In the genomic region with DNA sequence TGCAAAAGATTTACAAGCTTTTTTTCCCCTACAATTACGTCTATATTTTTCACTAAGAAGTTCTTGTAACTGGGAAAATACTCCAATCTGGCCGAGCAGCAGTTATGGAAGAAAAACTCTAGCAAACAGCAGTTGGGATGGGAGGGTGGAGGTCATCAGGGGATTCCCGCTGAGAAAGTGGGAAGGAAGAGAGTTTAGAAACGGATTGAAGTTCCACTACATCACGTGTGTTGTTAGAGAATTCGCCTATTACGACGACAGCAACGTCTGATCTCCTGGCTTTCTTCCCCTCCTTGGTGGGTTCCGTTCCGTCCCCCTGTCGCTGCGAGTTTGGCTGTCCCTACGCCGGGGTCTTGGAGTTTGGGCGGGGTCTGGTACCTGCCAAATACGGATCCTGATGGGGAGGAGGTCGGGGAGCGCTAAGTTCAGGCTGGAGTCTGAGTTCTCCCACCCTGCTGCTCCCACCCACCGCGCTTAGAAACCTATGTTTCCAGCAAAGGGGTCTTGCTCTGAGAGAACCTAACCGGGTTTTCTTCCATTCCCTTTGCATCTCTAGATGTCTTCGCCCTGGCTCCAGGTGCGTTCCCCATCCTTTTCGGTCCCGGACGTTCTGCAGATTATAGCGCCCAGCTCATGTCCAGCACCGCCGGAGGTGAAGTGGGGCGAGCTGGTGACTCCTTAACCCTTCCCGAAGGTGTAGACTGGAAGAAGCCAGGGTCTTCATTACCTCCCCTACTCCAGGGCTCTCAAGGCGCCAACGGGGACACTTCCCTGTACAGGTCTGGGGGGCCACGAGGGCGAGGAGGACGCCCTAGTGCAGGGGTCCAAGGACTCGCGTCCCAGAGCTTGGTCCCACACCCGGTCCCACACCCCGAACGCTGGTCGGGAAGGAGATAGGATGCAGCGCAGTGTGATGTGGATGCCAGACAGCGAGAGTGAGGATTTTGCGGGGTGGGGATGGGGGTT, we compare ENCODE assay signal across 10 cellular contexts. TPM values are rescaled to one million over a fixed set of nuclear protein-coding genes. Genes with fewer than 3 reads are reported as not detected.
DNase-seq lines count a peak whose midpoint lies in the region; ATAC-seq and TF ChIP-seq lines count a peak whose summit lies in the region.
"Had no signal": no experiment of that assay in that cellular context is flagged by ENCODE, and none has a peak within 500 bp of the region (broad histone marks: within the 10 kb centered on the region; RNA-seq: fewer than 3 reads in every experiment).

No MANE protein-coding gene starts in this region.

- H3K9ac ChIP-seq in fibroblast of lung (ENCODE audit: insufficient read depth, low read length) (peak overlapping the region; percentile 22), neuronal stem cell (ENCODE audit: low read depth, low read length, poor library complexity) (peak overlapping the region; percentile 97)

- H3K36me3 ChIP-seq in RWPE2 (ENCODE audit: low read depth) (no peaks in the 10 kb centered on the region), fibroblast of lung (ENCODE audit: control insufficient read depth, insufficient read depth, low read length) (peaks cover 1% of the 10 kb centered on the region), neuronal stem cell (replicated peaks in 1 of 2; ENCODE audit: control insufficient read depth in 2 of 2, insufficient read depth in 2 of 2, low read length in 2 of 2) (no peaks in the 10 kb centered on the region)

- peak overlapping the region; percentile 35 for H3K23ac ChIP-seq in neuronal stem cell (ENCODE audit: low read depth, low read length, poor library complexity)

- H3K79me1 ChIP-seq in neuronal stem cell (ENCODE audit: low read depth, low read length) = no peaks in the 10 kb centered on the region

- ATAC-seq in RWPE2 (ENCODE audit: low read depth) (peak; percentile 23; the same call in 2 of the 3 replicates), GM21825 (IDR thresholded peaks at IDR 0.05; ENCODE audit: unreplicated experiment) (no peak), GM21367 (IDR thresholded peaks at IDR 0.05; ENCODE audit: unreplicated experiment) (no peak), HG03460 (IDR thresholded peaks at IDR 0.05; ENCODE audit: unreplicated experiment) (no peak)

- no peak overlapping the region for H2BK5ac ChIP-seq in neuronal stem cell (ENCODE audit: low read length)

- no peak overlapping the region for H2BK120ac ChIP-seq in neuronal stem cell (ENCODE audit: low read depth, low read length)

- peak overlapping the region; percentile 4 for H3K14ac ChIP-seq in neuronal stem cell (ENCODE audit: low read length)

- H3K79me2 ChIP-seq in fibroblast of lung (ENCODE audit: control insufficient read depth, insufficient read depth, low read length) = peaks cover 13% of the 10 kb centered on the region

- peak overlapping the region; percentile 84 for H3K4me3 ChIP-seq in AG09309 (ENCODE audit: control insufficient read depth, low read depth, low read length)
- H3K4me3 ChIP-seq in RWPE2 (ENCODE audit: severe bottlenecking) = peak overlapping the region; percentile 36
- peak overlapping the region; percentile 11 to 78 (median 47) for H3K4me3 ChIP-seq in fibroblast of lung (replicated peaks in 1 of 4; ENCODE audit: control extremely low read depth in 1 of 4, insufficient read depth in 1 of 4, low read depth in 3 of 4, low read length in 4 of 4)
- H3K4me3 ChIP-seq in neuronal stem cell (ENCODE audit: low read length in 2 of 2) = peak overlapping the region; percentile 55 to 94

- H3K27me3 ChIP-seq in RWPE2 (ENCODE audit: insufficient read depth, poor library complexity, severe bottlenecking) (peaks cover 5% of the 10 kb centered on the region), fibroblast of lung (ENCODE audit: control insufficient read depth, insufficient read depth, low read length) (no peaks in the 10 kb centered on the region), neuronal stem cell (ENCODE audit: control insufficient read depth in 3 of 3, insufficient read depth in 3 of 3, low read depth in 1 of 3, low read length in 3 of 3) (peaks cover 0 to 56% (median 21%) of the 10 kb centered on the region in 3 experiments)

- WGBS in neuronal stem cell (ENCODE audit: extremely low coverage in 2 of 2, insufficient read length in 2 of 2, insufficient replicate concordance in 1 of 2), 2 donors = no CpG with 5 or more reads among the region's 46 CpGs

- TF ChIP-seq CTCF in AG09309 (IDR thresholded peaks at IDR 0.05; ENCODE audit: control insufficient read depth, insufficient read depth, low read depth, low read length, missing control alignments) = no peak
- no peak for TF ChIP-seq CTCF in RWPE2 (IDR thresholded peaks at IDR 0.05; ENCODE audit: poor library complexity, severe bottlenecking)
- no peak for TF ChIP-seq CTCF in fibroblast of lung (conservative IDR thresholded peaks at IDR 0.05 in 1 of 2, IDR thresholded peaks at IDR 0.05 in 1 of 2; ENCODE audit: low read depth in 1 of 2, low read length in 2 of 2)

- peak overlapping the region; percentile 61 for H2BK12ac ChIP-seq in neuronal stem cell (ENCODE audit: low read length)

- H2BK15ac ChIP-seq in neuronal stem cell (ENCODE audit: low read length) = peak overlapping the region; percentile 27

- H3K9me3 ChIP-seq in RWPE2 (ENCODE audit: severe bottlenecking) = no peaks in the 10 kb centered on the region
- H3K9me3 ChIP-seq in fibroblast of lung (ENCODE audit: control insufficient read depth, insufficient read depth, low read depth, low read length) = no peaks in the 10 kb centered on the region
- H3K9me3 ChIP-seq in neuronal stem cell (replicated peaks in 1 of 2; ENCODE audit: control insufficient read depth in 2 of 2, insufficient read depth in 1 of 2, low read depth in 1 of 2, low read length in 2 of 2) = no peaks in the 10 kb centered on the region

- no peak for DNase-seq in AG09309 (ENCODE audit: low read depth)
- DNase-seq in RWPE2 (ENCODE audit: low spot score) = no peak
- no peak for DNase-seq in fibroblast of lung (ENCODE audit: low read depth in 2 of 2)
- peak; percentile 14 for DNase-seq in neuronal stem cell (ENCODE audit: low spot score)
- DNase-seq in NCI-H345 treated with DMSO at 0.1 percent for 48 hours (lab: John Stamatoyannopoulos, UW; ENCODE audit: unreplicated experiment) = no peak
- DNase-seq: KG1, left cardiac atrium had no signal

- no peak overlapping the region for H4K8ac ChIP-seq in neuronal stem cell (ENCODE audit: low read depth, low read length)

- peak overlapping the region; percentile 74 for H3K4me2 ChIP-seq in fibroblast of lung (ENCODE audit: extremely low read depth, insufficient read depth, low read length)
- peak overlapping the region; percentile 74 for H3K4me2 ChIP-seq in neuronal stem cell (ENCODE audit: insufficient read depth, low read length, poor library complexity, severe bottlenecking)

- no peaks in the 10 kb centered on the region for H3K4me1 ChIP-seq in RWPE2 (ENCODE audit: insufficient read depth, poor library complexity, severe bottlenecking)
- no peaks in the 10 kb centered on the region for H3K4me1 ChIP-seq in fibroblast of lung (ENCODE audit: control insufficient read depth, extremely low read depth, insufficient read depth, low read length)
- H3K4me1 ChIP-seq in neuronal stem cell (ENCODE audit: control insufficient read depth in 2 of 2, insufficient read depth in 1 of 2, low read depth in 1 of 2, low read length in 2 of 2) = peaks cover 0 to 7% of the 10 kb centered on the region in 2 donors

- no peak overlapping the region for H4K91ac ChIP-seq in neuronal stem cell (ENCODE audit: low read depth, low read length, poor library complexity)

- peak overlapping the region; percentile 80 for H2AFZ ChIP-seq in fibroblast of lung (ENCODE audit: low read length)
- peak overlapping the region; percentile 98 for H2AFZ ChIP-seq in neuronal stem cell (ENCODE audit: low read length)

- H3K27ac ChIP-seq in RWPE2 (ENCODE audit: poor library complexity, severe bottlenecking) (no peak overlapping the region), fibroblast of lung (ENCODE audit: insufficient read depth, low read length) (no peak overlapping the region), neuronal stem cell (replicated peaks; ENCODE audit: low read length) (no peak overlapping the region)

- H3K18ac ChIP-seq in neuronal stem cell (ENCODE audit: low read length) = peak overlapping the region; percentile 83

- H3K4ac ChIP-seq in neuronal stem cell (ENCODE audit: low read length) = no peak overlapping the region

- H2AK5ac ChIP-seq in neuronal stem cell (ENCODE audit: low read depth, low read length) = peak overlapping the region; percentile 24

- no peaks in the 10 kb centered on the region for H4K20me1 ChIP-seq in fibroblast of lung (ENCODE audit: control insufficient read depth, extremely low read depth, insufficient read depth, low read length)

RNA-seq across cellular contexts. Expression of a gene that starts 0.7 kb away (rescaled TPM):
- total RNA-seq in fibroblast of lung = 2.8 and 6.4 TPM in 2 replicates
- 25.6 and 29.7 TPM in 2 replicates for polyA plus RNA-seq in fibroblast of lung
- polyA plus RNA-seq in fibroblast of lung (2012) = 19.2 and 22.0 TPM in 2 replicates
- 7.3 and 42.0 TPM in 2 replicates for polyA minus RNA-seq in fibroblast of lung (ENCODE audit: low replicate concordance)
- 2.1 TPM for polyA plus RNA-seq in neuronal stem cell (2013, experiment 1 of 2)
- 2.4 TPM for polyA plus RNA-seq in neuronal stem cell (2013, experiment 2 of 2)
